In the genomic region with DNA sequence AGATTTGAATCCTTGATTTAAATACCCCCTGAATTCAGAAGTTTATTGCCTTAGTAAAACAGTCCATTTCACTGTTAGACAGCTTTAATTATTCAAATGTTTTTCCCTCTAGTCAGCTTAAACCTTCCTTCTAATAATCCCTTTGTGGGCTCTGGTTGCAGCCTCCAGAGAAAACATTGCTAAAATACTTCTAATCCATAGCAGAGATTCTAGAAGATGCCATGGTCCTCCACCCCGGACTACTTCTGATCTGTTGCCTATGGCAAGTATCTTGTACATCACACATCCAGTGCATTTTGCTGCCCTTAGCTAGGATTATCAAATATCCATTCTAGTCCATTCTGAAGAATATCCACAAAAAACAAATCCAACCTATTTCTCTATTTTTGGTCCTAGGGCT, we compare ENCODE assay signal across 14 cellular contexts.
DNase-seq lines count a peak whose midpoint lies in the region; ATAC-seq and TF ChIP-seq lines count a peak whose summit lies in the region.
"Had no signal": no experiment of that assay in that cellular context is flagged by ENCODE, and none has a peak within 500 bp of the region (broad histone marks: within the 10 kb centered on the region; RNA-seq: fewer than 3 reads in every experiment).

No MANE protein-coding gene starts in this region.

- WGBS in adrenal gland, 4 donors, result 0 to 37% (median 9%) methylated on average over 1 of the region's 1 CpG

- no peak for DNase-seq in HCT116 (ENCODE audit: low read depth, low spot score)
- no peak for DNase-seq in chondrocyte (ENCODE audit: low spot score)
- DNase-seq in type B pancreatic cell (ENCODE audit: extremely low spot score, unreplicated experiment), result no peak
- DNase-seq in NCI-H446 treated with DMSO at 0.1 percent for 48 hours (lab: John Stamatoyannopoulos, UW), result no peak
- no peak for DNase-seq in adrenal gland
- DNase-seq in activated effector memory CD4-positive, alpha-beta T cell treated with Interleukin-2 at 50 U/mL for 16 hours, result no peak
- DNase-seq in NCI-H526 (lab: John Stamatoyannopoulos, UW), result no peak
- DNase-seq: activated CD8-positive, alpha-beta T cell treated with anti-CD3 and anti-CD28 coated beads for 36 hours; activated naive CD8-positive, alpha-beta T cell treated with anti-CD3 and anti-CD28 coated beads, Interleukin-2, amount 50 U/mL, for 24 hours; CD4-positive, CD25-positive, alpha-beta regulatory T cell; DND-41; NCI-H1694 treated with DMSO at 0.1 percent for 48 hours had no signal

- no peak for TF ChIP-seq RAD21 in HCT116 (IDR thresholded peaks at IDR 0.05; ENCODE audit: low read depth)

- H3K36me3 Mint-ChIP-seq in chondrocyte (ENCODE audit: low read depth) (peaks cover 1% of the 10 kb centered on the region), nephron (ENCODE audit: low read depth) (no peaks in the 10 kb centered on the region), type B pancreatic cell (no peaks in the 10 kb centered on the region)
- H3K36me3 Mint-ChIP-seq: CD4-positive, CD25-positive, alpha-beta regulatory T cell had no signal

- intact Hi-C loops in HCT116 (cut with micrococcal nuclease) (loop anchor here (5.0 kb wide), 2 partner anchors 105 to 955 kb away; a partner anchor contains a TSS), adrenal gland (cut with DNase I) (loop anchor here in 1 of 2 donors (10.0 kb wide), 1 partner anchor 102 kb away; no protein-coding TSS in a partner anchor)

- H2AFZ ChIP-seq in HCT116 (ENCODE audit: low read depth, low read length, poor library complexity, severe bottlenecking), result no peak overlapping the region

- no peak overlapping the region for H3K4me3 Mint-ChIP-seq in chondrocyte (ENCODE audit: unreplicated experiment)
- H3K4me3 Mint-ChIP-seq in nephron, result no peak overlapping the region
- H3K4me3 Mint-ChIP-seq in type B pancreatic cell, result no peak overlapping the region
- H3K4me3 Mint-ChIP-seq: activated CD8-positive, alpha-beta T cell treated with anti-CD3 and anti-CD28 coated beads for 36 hours; activated naive CD8-positive, alpha-beta T cell treated with anti-CD3 and anti-CD28 coated beads, Interleukin-2, amount 50 U/mL, for 24 hours; CD4-positive, CD25-positive, alpha-beta regulatory T cell had no signal

- TF ChIP-seq CTCF in HCT116 (IDR thresholded peaks at IDR 0.05 in 2 of 3, conservative IDR thresholded peaks at IDR 0.05 in 1 of 3; ENCODE audit: borderline replicate concordance in 1 of 3, insufficient read depth in 1 of 3, low read depth in 2 of 3, low read length in 2 of 3) (no peak), chondrocyte (IDR thresholded peaks at IDR 0.05) (no peak), nephron (IDR thresholded peaks at IDR 0.05; ENCODE audit: unreplicated experiment in 3 of 3) (no peak), type B pancreatic cell (conservative IDR thresholded peaks at IDR 0.05) (no peak), adrenal gland (IDR thresholded peaks at IDR 0.05) (no peak)

- H3K9me3 ChIP-seq in HCT116 (ENCODE audit: control insufficient read depth in 1 of 2, insufficient read depth in 1 of 2, low read depth in 1 of 2, low read length in 2 of 2), result no peaks in the 10 kb centered on the region
- no peaks in the 10 kb centered on the region for H3K9me3 ChIP-seq in adrenal gland (replicated peaks in 1 of 3)
- H3K9me3 ChIP-seq: heart right ventricle had no signal

- peak overlapping the region; percentile 93 for H3K27ac Mint-ChIP-seq in chondrocyte (ENCODE audit: unreplicated experiment)
- H3K27ac Mint-ChIP-seq in nephron, result peak overlapping the region; percentile 1 to 72 (median 37)
- H3K27ac Mint-ChIP-seq in type B pancreatic cell, result peak overlapping the region; percentile 54
- H3K27ac Mint-ChIP-seq: activated CD8-positive, alpha-beta T cell treated with anti-CD3 and anti-CD28 coated beads for 36 hours; activated naive CD8-positive, alpha-beta T cell treated with anti-CD3 and anti-CD28 coated beads, Interleukin-2, amount 50 U/mL, for 24 hours; CD4-positive, CD25-positive, alpha-beta regulatory T cell had no signal

- H3K9me2 ChIP-seq in HCT116 (ENCODE audit: insufficient read depth), result no peaks in the 10 kb centered on the region

- H3K36me3 ChIP-seq in HCT116 (ENCODE audit: control insufficient read depth in 1 of 2, insufficient read depth in 2 of 2, low read length in 2 of 2) (no peaks in the 10 kb centered on the region), adrenal gland (replicated peaks in 1 of 2) (no peaks in the 10 kb centered on the region)
- H3K36me3 ChIP-seq: heart right ventricle had no signal

- peaks cover 48% of the 10 kb centered on the region for H3K4me1 Mint-ChIP-seq in chondrocyte (ENCODE audit: low read depth)
- H3K4me1 Mint-ChIP-seq in nephron, result peaks cover 54% of the 10 kb centered on the region
- peaks cover 12% of the 10 kb centered on the region for H3K4me1 Mint-ChIP-seq in type B pancreatic cell (ENCODE audit: unreplicated experiment)
- H3K4me1 Mint-ChIP-seq: CD4-positive, CD25-positive, alpha-beta regulatory T cell had no signal

- no peak overlapping the region for H3K4me3 ChIP-seq in HCT116 (replicated peaks in 1 of 2; ENCODE audit: low read depth in 1 of 2, low read length in 2 of 2)
- no peak overlapping the region for H3K4me3 ChIP-seq in adrenal gland
- H3K4me3 ChIP-seq: heart right ventricle had no signal

- H4K20me1 ChIP-seq in HCT116 (ENCODE audit: insufficient read depth), result no peaks in the 10 kb centered on the region

- POLR2A ChIA-PET in HCT116 (lab: Charles Lee), result no interaction called here

- peak overlapping the region; percentile 18; the same call in 1 of the 2 replicates for H3K4me2 ChIP-seq in HCT116 (ENCODE audit: low read length)

- H3K27me3 ChIP-seq in HCT116 (ENCODE audit: insufficient read depth, low read length) (peaks cover 13% of the 10 kb centered on the region; the same call in 1 of the 2 replicates), adrenal gland (no peaks in the 10 kb centered on the region)
- H3K27me3 ChIP-seq: heart right ventricle had no signal

- BruUV-seq in HCT116 (replicated peaks; lab: Mats Ljungman, UMichigan), result no TSS peak

- RAD21 ChIA-PET in HCT116 (lab: Charles Lee; ENCODE audit: low non-redundant PET in 1 of 2, low total read pairs in 2 of 2, uncharacterized antibody in 2 of 2, unreplicated experiment in 2 of 2), result no interaction called here

- no peak overlapping the region for H3K9ac ChIP-seq in HCT116 (ENCODE audit: low read length)

- H3K27ac ChIP-seq in HCT116 (ENCODE audit: low read depth, low read length) (no peak overlapping the region), adrenal gland (peak overlapping the region in 2 of 5 donors; percentile 15 to 57)

- peaks cover 7 to 21% of the 10 kb centered on the region in 2 experiments; a peak in 3 of 4 replicates for H3K4me1 ChIP-seq in HCT116 (ENCODE audit: control insufficient read depth in 1 of 2, insufficient read depth in 2 of 2, low read length in 2 of 2)
- H3K4me1 ChIP-seq in adrenal gland (replicated peaks in 1 of 2), result peaks cover 12 to 14% of the 10 kb centered on the region in 2 donors

- no peak for TF ChIP-seq POLR2A in HCT116 (IDR thresholded peaks at IDR 0.05; ENCODE audit: borderline replicate concordance, extremely low read depth, insufficient read depth, insufficient read length)
- no peak for TF ChIP-seq POLR2A in adrenal gland (IDR thresholded peaks at IDR 0.05)

- no peaks in the 10 kb centered on the region for H3K79me2 ChIP-seq in HCT116 (ENCODE audit: insufficient read depth, low read length)

- CTCF ChIA-PET in HCT116 (lab: Charles Lee), result interaction anchor here (1.5 kb wide), 2 partner anchors 9 to 60 kb away, joined by 4 to 6 read pairs; no protein-coding TSS in a partner anchor

- ATAC-seq in HCT116, result no peak
- ATAC-seq: activated CD8-positive, alpha-beta T cell treated with anti-CD3 and anti-CD28 coated beads for 36 hours had no signal

- H3K27me3 Mint-ChIP-seq in chondrocyte (ENCODE audit: low read depth) (no peaks in the 10 kb centered on the region), nephron (ENCODE audit: low read depth) (peaks cover 7% of the 10 kb centered on the region), type B pancreatic cell (peaks cover 6% of the 10 kb centered on the region)
- H3K27me3 Mint-ChIP-seq: activated CD8-positive, alpha-beta T cell treated with anti-CD3 and anti-CD28 coated beads for 36 hours; CD4-positive, CD25-positive, alpha-beta regulatory T cell had no signal

- no peaks in the 10 kb centered on the region for H3K9me3 Mint-ChIP-seq in chondrocyte (ENCODE audit: low read depth)
- no peaks in the 10 kb centered on the region for H3K9me3 Mint-ChIP-seq in nephron
- H3K9me3 Mint-ChIP-seq in type B pancreatic cell, result peaks cover 5% of the 10 kb centered on the region
- H3K9me3 Mint-ChIP-seq: activated CD8-positive, alpha-beta T cell treated with anti-CD3 and anti-CD28 coated beads for 36 hours; activated naive CD8-positive, alpha-beta T cell treated with anti-CD3 and anti-CD28 coated beads, Interleukin-2, amount 50 U/mL, for 24 hours had no signal

TF ChIP-seq in HCT116, 20 proteins besides CTCF, POLR2A, EP300 and RAD21 (continues in another document):
- no peak for TF ChIP-seq POLR2AphosphoS5 (IDR thresholded peaks at IDR 0.05; ENCODE audit: low read depth, low read length)
- TF ChIP-seq JUND (IDR thresholded peaks at IDR 0.05), result no peak
- TF ChIP-seq, protein P1, sequence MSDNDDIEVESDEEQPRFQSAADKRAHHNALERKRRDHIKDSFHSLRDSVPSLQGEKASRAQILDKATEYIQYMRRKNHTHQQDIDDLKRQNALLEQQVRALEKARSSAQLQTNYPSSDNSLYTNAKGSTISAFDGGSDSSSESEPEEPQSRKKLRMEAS (IDR thresholded peaks at IDR 0.05), result no peak
- TF ChIP-seq ZNF274 (IDR thresholded peaks at IDR 0.05; ENCODE audit: low read depth, low read length), result no peak
- no peak for TF ChIP-seq YY1 (IDR thresholded peaks at IDR 0.05; ENCODE audit: extremely low read depth, insufficient replicate concordance, low read depth, low read length)
- no peak for TF ChIP-seq ZFX (IDR thresholded peaks at IDR 0.05)
- TF ChIP-seq EZH2 (IDR thresholded peaks at IDR 0.05), result no peak
- TF ChIP-seq TCF7L2 (IDR thresholded peaks at IDR 0.05; ENCODE audit: borderline replicate concordance, extremely low read depth, insufficient read depth, insufficient read length), result no peak

Comparison
In these comparisons a context has a peak if more than half of its experiments do, and no peak if none do; other contexts are left out.
1. H3K27ac Mint-ChIP-seq: peak in every context shown above with its lines; median percentile 93 in chondrocyte; 54 in type B pancreatic cell; 37 in nephron.